ENCODE assay signal across 8 cellular contexts in genomic region chr19:33521480-33522370, GRCh38. TPM values are rescaled to one million over a fixed set of nuclear protein-coding genes. Genes with fewer than 3 reads are reported as not detected.
A peak's percentile ranks its signal among the peaks of the same experiment; 100 is the strongest.
DNase-seq lines count a peak whose midpoint lies in the region; ATAC-seq and TF ChIP-seq lines count a peak whose summit lies in the region.

TSS of gene PEPD (minus strand) at chr19:33521791. CDS start at chr19:33521760, 31 bp downstream.

- in situ Hi-C loops in GM18951 (cut with MboI; ENCODE audit: low sequenced_read_pairs, unreplicated experiment): no loop called here

- TF ChIP-seq POLR2A in GM18951 (IDR thresholded peaks at IDR 0.05; ENCODE audit: extremely low read depth, insufficient read depth, insufficient read length): peak; percentile 88

- DNase-seq in AG08396 (ENCODE audit: low spot score) (peak; percentile 100), NCI-H446 (lab: John Stamatoyannopoulos, UW) (peak; percentile 88 to 95), cerebellum (ENCODE audit: low spot score) (peak; percentile 100), kidney glomerular epithelial cell (lab: John Stamatoyannopoulos, UW) (peak; percentile 57)
- DNase-seq in activated CD4-positive, alpha-beta T cell treated with anti-CD3 and anti-CD28 coated beads for 24 hours (ENCODE audit: low read depth in 2 of 2): peak; percentile 77 to 84
- peak; percentile 56 to 74 for DNase-seq in stimulated activated CD4-positive, alpha-beta T cell treated with anti-CD3 and anti-CD28 coated beads, Interleukin-1b, Interleukin-23, amount 100 ng/mL, for 1 hour (ENCODE audit: low read depth in 2 of 2)

- peak; percentile 71 for ATAC-seq in HG03196 (IDR thresholded peaks at IDR 0.05; ENCODE audit: unreplicated experiment)

RNA-seq across cellular contexts. Expression of gene PEPD, which starts in this region (rescaled TPM):
- 24.6 TPM for total RNA-seq in cerebellum

Comparison
In these comparisons a context has a peak if more than half of its experiments do, and no peak if none do; other contexts are left out.
1. Peak in every context shown above with its lines: DNase-seq and ATAC-seq.